ENCODE assay signal across 1 cellular context in the genomic region with DNA sequence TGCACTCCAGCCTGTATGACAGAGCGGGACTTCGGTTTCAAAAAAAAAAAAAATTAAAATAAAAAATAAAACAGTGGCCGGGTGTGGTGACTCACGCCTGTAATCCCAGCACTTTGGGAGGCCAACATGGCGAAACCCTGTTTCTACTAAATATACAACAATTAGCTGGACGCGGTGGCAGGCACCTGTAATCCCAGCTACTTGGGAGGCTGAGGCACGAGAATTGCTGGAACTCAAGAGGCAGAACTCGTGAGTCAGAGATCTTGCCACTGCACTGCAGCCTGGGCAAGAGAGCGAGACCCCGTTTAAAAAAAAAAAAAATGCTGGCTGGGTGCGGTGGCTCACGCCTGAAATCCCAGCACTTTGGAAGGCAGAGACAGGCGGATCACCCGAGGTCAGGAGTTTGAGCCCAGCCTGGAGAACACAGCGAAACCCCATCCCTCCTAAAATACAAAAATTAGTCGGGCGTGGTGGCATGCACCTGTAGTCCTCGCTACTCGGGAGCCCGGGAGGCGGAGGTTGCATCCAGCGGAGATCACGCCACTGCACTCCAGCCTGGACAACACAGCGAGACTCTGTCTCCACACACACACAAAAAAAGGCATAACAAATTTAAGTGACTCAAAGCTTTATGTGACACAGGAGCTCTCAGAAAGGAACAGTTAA.
TF ChIP-seq lines count a peak whose summit lies in the region.

No MANE protein-coding gene starts in this region.

TF ChIP-seq in endothelial cell of umbilical vein, 7 proteins besides CTCF, POLR2A, EP300 and RAD21:
- TF ChIP-seq MYC (IDR thresholded peaks at IDR 0.05; ENCODE audit: low read depth, low read length): no peak
